In genomic region chr21:41774467-41775151, GRCh38 we compare ENCODE assay signal across 23 cellular contexts. TPM values are rescaled to one million over a fixed set of nuclear protein-coding genes. Genes with fewer than 3 reads are reported as not detected.
DNase-seq lines count a peak whose midpoint lies in the region; ATAC-seq and TF ChIP-seq lines count a peak whose summit lies in the region.
"Had no signal": no experiment of that assay in that cellular context is flagged by ENCODE, and none has a peak within 500 bp of the region (broad histone marks: within the 10 kb centered on the region; RNA-seq: fewer than 3 reads in every experiment).

No MANE protein-coding gene starts in this region.

- CTCF ChIA-PET in HEK293T (lab: Yijun Ruan, JAX) = no interaction called here

- no peak overlapping the region for H3K9ac ChIP-seq in SK-N-MC (ENCODE audit: insufficient read length)

- H3K4me3 ChIP-seq in SK-N-MC = no peak overlapping the region
- H3K4me3 ChIP-seq: GM12878, upper lobe of left lung had no signal

- no peaks in the 10 kb centered on the region for H3K9me3 Mint-ChIP-seq in nephron progenitor cell
- H3K9me3 Mint-ChIP-seq in natural killer cell treated with Interleukin-12 subunit alpha and Interleukin-12 subunit beta and Interleukin-15 and Interleukin-18, amount 100 ng/mL, for 72 hours = no peaks in the 10 kb centered on the region
- H3K9me3 Mint-ChIP-seq: activated B cell treated with CpG ODN at 0.5 μM for 24 hours; activated CD4-positive, alpha-beta memory T cell treated with anti-CD3 and anti-CD28 coated beads, Interleukin-2, amount 10 ng/mL, durations not matched to agents 7 days and 5 days; CD8-positive, alpha-beta T cell; HFFc6 had no signal

- no peaks in the 10 kb centered on the region for H3K36me3 ChIP-seq in SK-N-MC (ENCODE audit: insufficient read depth, low read length)
- H3K36me3 ChIP-seq: brain microvascular endothelial cell, upper lobe of left lung had no signal

- no peaks in the 10 kb centered on the region for H3K9me3 ChIP-seq in SK-N-MC (ENCODE audit: low read depth, low read length)
- H3K9me3 ChIP-seq: upper lobe of left lung had no signal

- H3K27me3 Mint-ChIP-seq in nephron progenitor cell (ENCODE audit: low read depth, poor library complexity) = peaks cover 49% of the 10 kb centered on the region
- H3K27me3 Mint-ChIP-seq in natural killer cell treated with Interleukin-12 subunit alpha and Interleukin-12 subunit beta and Interleukin-15 and Interleukin-18, amount 100 ng/mL, for 72 hours = peaks cover 53 to 65% of the 10 kb centered on the region in 2 donors

- TF ChIP-seq CTCF in nephron progenitor cell (IDR thresholded peaks at IDR 0.05) = no peak

- peak overlapping the region; percentile 51 for H3K4me3 Mint-ChIP-seq in nephron progenitor cell
- no peak overlapping the region for H3K4me3 Mint-ChIP-seq in natural killer cell treated with Interleukin-12 subunit alpha and Interleukin-12 subunit beta and Interleukin-15 and Interleukin-18, amount 100 ng/mL, for 72 hours
- H3K4me3 Mint-ChIP-seq: activated B cell treated with CpG ODN at 0.5 μM for 24 hours; activated CD4-positive, alpha-beta memory T cell treated with anti-CD3 and anti-CD28 coated beads, Interleukin-2, amount 10 ng/mL, durations not matched to agents 7 days and 5 days; CD8-positive, alpha-beta T cell; HFFc6 had no signal

- POLR2A ChIA-PET in HEK293T (lab: Yijun Ruan, JAX) = no interaction called here

- no peak for ATAC-seq in HG02759 (IDR thresholded peaks at IDR 0.05; ENCODE audit: unreplicated experiment)
- ATAC-seq in natural killer cell treated with Interleukin-12 subunit alpha and Interleukin-12 subunit beta and Interleukin-15 and Interleukin-18, amount 100 ng/mL, for 72 hours = no peak
- ATAC-seq: CD8-positive, alpha-beta T cell; foreskin keratinocyte; GM12878 had no signal

- peak overlapping the region; percentile 84 for H3K27ac Mint-ChIP-seq in nephron progenitor cell
- no peak overlapping the region for H3K27ac Mint-ChIP-seq in natural killer cell treated with Interleukin-12 subunit alpha and Interleukin-12 subunit beta and Interleukin-15 and Interleukin-18, amount 100 ng/mL, for 72 hours
- H3K27ac Mint-ChIP-seq: activated B cell treated with CpG ODN at 0.5 μM for 24 hours; activated CD4-positive, alpha-beta memory T cell treated with anti-CD3 and anti-CD28 coated beads, Interleukin-2, amount 10 ng/mL, durations not matched to agents 7 days and 5 days; CD8-positive, alpha-beta T cell; HFFc6 had no signal

- H3K4me1 Mint-ChIP-seq in nephron progenitor cell = peaks cover 79% of the 10 kb centered on the region
- H3K4me1 Mint-ChIP-seq in natural killer cell treated with Interleukin-12 subunit alpha and Interleukin-12 subunit beta and Interleukin-15 and Interleukin-18, amount 100 ng/mL, for 72 hours (ENCODE audit: low read depth in 2 of 2) = no peaks in the 10 kb centered on the region
- H3K4me1 Mint-ChIP-seq: activated CD4-positive, alpha-beta memory T cell treated with anti-CD3 and anti-CD28 coated beads, Interleukin-2, amount 10 ng/mL, durations not matched to agents 7 days and 5 days had no signal

- H3K27ac ChIP-seq in SK-N-MC = peak overlapping the region; percentile 42; the same call in 1 of the 2 replicates
- H3K27ac ChIP-seq: 22Rv1, brain microvascular endothelial cell, foreskin keratinocyte, upper lobe of left lung had no signal

- DNase-seq in NCI-H1417 (lab: John Stamatoyannopoulos, UW) = peak in 2 of 3 experiments; percentile 40 to 86
- DNase-seq in NCI-H1417 treated with DMSO at 0.1 percent for 48 hours (lab: John Stamatoyannopoulos, UW) = no peak
- peak; percentile 88 for DNase-seq in NCI-H2029 (lab: John Stamatoyannopoulos, UW)
- DNase-seq in SK-N-MC (ENCODE audit: low read depth, low spot score) = no peak
- DNase-seq in nephron progenitor cell = no peak
- DNase-seq in HEK293T (ENCODE audit: extremely low spot score) = no peak
- no peak for DNase-seq in natural killer cell treated with Interleukin-12 subunit alpha and Interleukin-12 subunit beta and Interleukin-15 and Interleukin-18, amount 100 ng/mL, for 72 hours (ENCODE audit: low spot score)
- DNase-seq: activated B cell treated with CpG ODN at 0.5 μM for 24 hours; activated CD4-positive, alpha-beta memory T cell treated with anti-CD3 and anti-CD28 coated beads, Interleukin-2, amount 10 ng/mL, durations not matched to agents 7 days and 5 days; activated gamma-delta T cell; activated T-cell treated with anti-CD3 and anti-CD28 coated beads for 4 hours; brain microvascular endothelial cell; CD8-positive, alpha-beta T cell; effector CD8-positive, alpha-beta T cell; foreskin keratinocyte; HFFc6; NCI-H1092 treated with DMSO at 0.1 percent for 48 hours; NCI-H524 treated with DMSO at 0.1 percent for 48 hours; T1000 had no signal

- H3K36me3 Mint-ChIP-seq in nephron progenitor cell (ENCODE audit: low read depth) = no peaks in the 10 kb centered on the region
- H3K36me3 Mint-ChIP-seq in natural killer cell treated with Interleukin-12 subunit alpha and Interleukin-12 subunit beta and Interleukin-15 and Interleukin-18, amount 100 ng/mL, for 72 hours = no peaks in the 10 kb centered on the region
- H3K36me3 Mint-ChIP-seq: CD8-positive, alpha-beta T cell had no signal

TF ChIP-seq in HEK293T, 16 proteins besides CTCF, POLR2A, EP300 and RAD21:
- TF ChIP-seq FOXK2 (IDR thresholded peaks at IDR 0.05) = no peak

RNA-seq across cellular contexts. Expression of gene RIPK4, which starts 7.8 kb away (rescaled TPM):
- total RNA-seq in natural killer cell treated with Interleukin-12 subunit alpha and Interleukin-12 subunit beta and Interleukin-15 and Interleukin-18, amount 100 ng/mL, for 72 hours = under 1 TPM in 1 of 2 donors, not detected in 1; 0.11 TPM
- total RNA-seq: activated CD4-positive, alpha-beta memory T cell treated with anti-CD3 and anti-CD28 coated beads, Interleukin-2, amount 10 ng/mL, durations not matched to agents 7 days and 5 days had no signal

Comparison
In these comparisons a context has a peak if more than half of its experiments do, and no peak if none do; other contexts are left out.
1. DNase-seq: peak in NCI-H1417 (2 of 3) and NCI-H2029 (single experiment); none in NCI-H1417 treated with DMSO at 0.1 percent for 48 hours (single experiment), SK-N-MC (single experiment), nephron progenitor cell (single experiment), HEK293T (single experiment) and natural killer cell treated with Interleukin-12 subunit alpha and Interleukin-12 subunit beta and Interleukin-15 and Interleukin-18, amount 100 ng/mL, for 72 hours (single experiment).